ENCODE assay signal across 15 cellular contexts in genomic region chr11:85759915-85760314, GRCh38. TPM values are rescaled to one million over a fixed set of nuclear protein-coding genes. Genes with fewer than 3 reads are reported as not detected.
DNase-seq lines count a peak whose midpoint lies in the region; ATAC-seq and TF ChIP-seq lines count a peak whose summit lies in the region.
"Had no signal": no experiment of that assay in that cellular context is flagged by ENCODE, and none has a peak within 500 bp of the region (broad histone marks: within the 10 kb centered on the region; RNA-seq: fewer than 3 reads in every experiment).

No MANE protein-coding gene starts in this region.

- no peak for TF ChIP-seq CTCF in progenitor cell of endocrine pancreas (IDR thresholded peaks at IDR 0.05; ENCODE audit: unreplicated experiment)

- peak overlapping the region in 4 of 7 donors; percentile 8 to 59 (median 28) for H3K4me3 Mint-ChIP-seq in CD8-positive, alpha-beta memory T cell
- no peak overlapping the region for H3K4me3 Mint-ChIP-seq in progenitor cell of endocrine pancreas (ENCODE audit: low read depth)
- H3K4me3 Mint-ChIP-seq: activated CD4-positive, alpha-beta memory T cell treated with anti-CD3 and anti-CD28 coated beads, Interleukin-2, amount 10 ng/mL, durations not matched to agents 7 days and 5 days had no signal

- no peak overlapping the region for H3K23ac ChIP-seq in mesenchymal stem cell (ENCODE audit: low read length in 2 of 2)

- H3K27me3 ChIP-seq in CD8-positive, alpha-beta memory T cell (ENCODE audit: insufficient read depth, low read length, poor library complexity, severe bottlenecking) = no peaks in the 10 kb centered on the region
- H3K27me3 ChIP-seq in mesenchymal stem cell (ENCODE audit: control insufficient read depth in 1 of 2, insufficient read depth in 1 of 2, low read length in 2 of 2) = no peaks in the 10 kb centered on the region
- H3K27me3 ChIP-seq: testis had no signal

- H3K36me3 ChIP-seq in CD8-positive, alpha-beta memory T cell (ENCODE audit: insufficient read depth, low read length) = no peaks in the 10 kb centered on the region
- no peaks in the 10 kb centered on the region for H3K36me3 ChIP-seq in mesenchymal stem cell (ENCODE audit: control insufficient read depth in 1 of 2, insufficient read depth in 2 of 2, low read depth in 1 of 2, low read length in 2 of 2)

- H4K91ac ChIP-seq in mesenchymal stem cell (ENCODE audit: low read length) = no peak overlapping the region

- H3K27me3 Mint-ChIP-seq in CD8-positive, alpha-beta memory T cell = no peaks in the 10 kb centered on the region
- peaks cover 3% of the 10 kb centered on the region for H3K27me3 Mint-ChIP-seq in progenitor cell of endocrine pancreas
- H3K27me3 Mint-ChIP-seq: activated CD4-positive, alpha-beta memory T cell treated with anti-CD3 and anti-CD28 coated beads, Interleukin-2, amount 10 ng/mL, durations not matched to agents 7 days and 5 days had no signal

- no peak overlapping the region for H4K8ac ChIP-seq in mesenchymal stem cell (ENCODE audit: low read length)

- no peak overlapping the region for H2AFZ ChIP-seq in mesenchymal stem cell (ENCODE audit: low read depth, low read length)

- no peak overlapping the region for H3K9ac ChIP-seq in mesenchymal stem cell (ENCODE audit: low read length)

- no peak overlapping the region for H2BK5ac ChIP-seq in mesenchymal stem cell (ENCODE audit: low read depth, low read length, poor library complexity, severe bottlenecking)

- no peak overlapping the region for H2AK5ac ChIP-seq in mesenchymal stem cell (ENCODE audit: low read length, severe bottlenecking)

- H3K4me2 ChIP-seq in mesenchymal stem cell (ENCODE audit: low read length, poor library complexity, severe bottlenecking) = no peak overlapping the region

- H3K4me1 ChIP-seq in CD8-positive, alpha-beta memory T cell (ENCODE audit: insufficient read depth, low read length) = peaks cover 52% of the 10 kb centered on the region
- H3K4me1 ChIP-seq in mesenchymal stem cell (ENCODE audit: control insufficient read depth, insufficient read depth, low read depth, low read length) = peaks cover 2% of the 10 kb centered on the region
- H3K4me1 ChIP-seq: testis had no signal

- CTCF ChIA-PET in CD8-positive, alpha-beta memory T cell (lab: Charles Lee) = interaction anchor here (1.1 kb wide), 1 partner anchor 15 kb away, joined by 3 read pairs; no protein-coding TSS in a partner anchor

- no peak overlapping the region for H3K4ac ChIP-seq in mesenchymal stem cell (ENCODE audit: low read depth in 1 of 2, low read length in 2 of 2)

- peaks cover 75 to 94% (median 82%) of the 10 kb centered on the region in 3 donors for H3K4me1 Mint-ChIP-seq in CD8-positive, alpha-beta memory T cell
- H3K4me1 Mint-ChIP-seq in progenitor cell of endocrine pancreas (ENCODE audit: low read depth) = no peaks in the 10 kb centered on the region

- H3K36me3 Mint-ChIP-seq in CD8-positive, alpha-beta memory T cell = peaks cover 14 to 24% (median 19%) of the 10 kb centered on the region in 3 donors
- H3K36me3 Mint-ChIP-seq in progenitor cell of endocrine pancreas (ENCODE audit: insufficient read depth) = no peaks in the 10 kb centered on the region

- H3K27ac ChIP-seq in CD8-positive, alpha-beta memory T cell (ENCODE audit: low read depth, low read length) = no peak overlapping the region
- H3K27ac ChIP-seq in mesenchymal stem cell (ENCODE audit: low read length, poor library complexity, severe bottlenecking) = no peak overlapping the region
- no peak overlapping the region for H3K27ac ChIP-seq in substantia nigra (ENCODE audit: low read depth, low read length, poor library complexity, severe bottlenecking)
- H3K27ac ChIP-seq: testis had no signal

- H3K14ac ChIP-seq in mesenchymal stem cell (ENCODE audit: low read length in 2 of 2) = no peak overlapping the region

- H2BK12ac ChIP-seq in mesenchymal stem cell (ENCODE audit: low read length in 2 of 2) = no peak overlapping the region

- no peak overlapping the region for H3K18ac ChIP-seq in mesenchymal stem cell (ENCODE audit: low read depth in 1 of 2, low read length in 2 of 2)

- POLR2A ChIA-PET in CD8-positive, alpha-beta memory T cell (lab: Charles Lee) = no interaction called here

- no peaks in the 10 kb centered on the region for H3K79me1 ChIP-seq in mesenchymal stem cell (replicated peaks; ENCODE audit: low read length, poor library complexity, severe bottlenecking)

- H3K4me3 ChIP-seq in CD8-positive, alpha-beta memory T cell (ENCODE audit: low read length) = no peak overlapping the region
- no peak overlapping the region for H3K4me3 ChIP-seq in mesenchymal stem cell (ENCODE audit: insufficient read depth in 1 of 2, low read depth in 1 of 2, low read length in 2 of 2)
- H3K4me3 ChIP-seq: testis had no signal

- no peak overlapping the region for H2BK120ac ChIP-seq in mesenchymal stem cell (ENCODE audit: low read depth, low read length)

- no peaks in the 10 kb centered on the region for H3K9me3 Mint-ChIP-seq in CD8-positive, alpha-beta memory T cell
- no peaks in the 10 kb centered on the region for H3K9me3 Mint-ChIP-seq in progenitor cell of endocrine pancreas (ENCODE audit: low read depth)
- H3K9me3 Mint-ChIP-seq: activated CD4-positive, alpha-beta memory T cell treated with anti-CD3 and anti-CD28 coated beads, Interleukin-2, amount 10 ng/mL, durations not matched to agents 7 days and 5 days had no signal

- WGBS in mesenchymal stem cell = 0% methylated on average over 1 of the region's 2 CpGs

- DNase-seq in CD8-positive, alpha-beta memory T cell = no peak
- DNase-seq in LHCN-M2 (ENCODE audit: low read depth) (peak; percentile 88), brain pericyte (ENCODE audit: low read depth, low spot score) (peak; percentile 62), mesenchymal stem cell (peak; percentile 77), progenitor cell of endocrine pancreas (ENCODE audit: low spot score, unreplicated experiment) (no peak), substantia nigra (lab: John Stamatoyannopoulos, UW) (no peak)
- DNase-seq in stimulated activated CD8-positive, alpha-beta memory T cell treated with anti-CD3 and anti-CD28 coated beads, Interleukin-4, amount 100 ng/mL, for 48 hours = no peak
- DNase-seq: activated CD4-positive, alpha-beta memory T cell treated with anti-CD3 and anti-CD28 coated beads, Interleukin-2, amount 10 ng/mL, durations not matched to agents 7 days and 5 days; aorta; H7; head of caudate nucleus; NCI-H1417; Right ventricle myocardium superior; testis had no signal

- no peak for ATAC-seq in GM21515 (IDR thresholded peaks at IDR 0.05; ENCODE audit: unreplicated experiment)

- H2BK15ac ChIP-seq in mesenchymal stem cell (ENCODE audit: low read depth, poor library complexity, severe bottlenecking) = no peak overlapping the region

- no peaks in the 10 kb centered on the region for H3K9me3 ChIP-seq in CD8-positive, alpha-beta memory T cell (ENCODE audit: low read length)
- no peaks in the 10 kb centered on the region for H3K9me3 ChIP-seq in mesenchymal stem cell (ENCODE audit: control insufficient read depth, low read length)
- H3K9me3 ChIP-seq: testis had no signal

- H3K27ac Mint-ChIP-seq in CD8-positive, alpha-beta memory T cell = peak overlapping the region in 6 of 8 donors; percentile 2 to 93 (median 68)
- no peak overlapping the region for H3K27ac Mint-ChIP-seq in progenitor cell of endocrine pancreas
- H3K27ac Mint-ChIP-seq: activated CD4-positive, alpha-beta memory T cell treated with anti-CD3 and anti-CD28 coated beads, Interleukin-2, amount 10 ng/mL, durations not matched to agents 7 days and 5 days had no signal

RNA-seq across cellular contexts. Expression of gene SYTL2, which starts 51.0 kb away (rescaled TPM):
- 10 to 100 TPM; 12.4 to 13.2 TPM for total RNA-seq in CD8-positive, alpha-beta memory T cell
- polyA plus RNA-seq in CD8-positive, alpha-beta memory T cell = 52.3 TPM
- total RNA-seq in LHCN-M2 (2014; rRNA removed) = 75.8 and 84.4 TPM in 2 replicates
- polyA plus RNA-seq in LHCN-M2 (2012) = 38.7 TPM
- polyA plus RNA-seq in mesenchymal stem cell (2013, experiment 1 of 2) = 2.3 TPM
- polyA plus RNA-seq in mesenchymal stem cell (2013, experiment 2 of 2) = 2.1 TPM
- 4.7 and 5.6 TPM in 2 replicates for total RNA-seq in progenitor cell of endocrine pancreas

Comparison
In these comparisons a context has a peak if more than half of its experiments do, and no peak if none do; other contexts are left out.
1. DNase-seq: peak in LHCN-M2 (single experiment), brain pericyte (single experiment) and mesenchymal stem cell (single experiment); none in CD8-positive, alpha-beta memory T cell (0 of 5), stimulated activated CD8-positive, alpha-beta memory T cell treated with anti-CD3 and anti-CD28 coated beads, Interleukin-4, amount 100 ng/mL, for 48 hours (single experiment), progenitor cell of endocrine pancreas (single experiment) and substantia nigra (0 of 49).